30 cellular contexts compared by ENCODE assay signal in genomic region chr1:65844990-65845757, GRCh38.
"Had no signal": no experiment of that assay in that cellular context is flagged by ENCODE, and none has a peak within 500 bp of the region (broad histone marks: within the 10 kb centered on the region; RNA-seq: fewer than 3 reads in every experiment).

No MANE protein-coding gene starts in this region.

- DNase-seq: activated CD4-positive, alpha-beta memory T cell treated with anti-CD3 and anti-CD28 coated beads for 36 hours; activated CD4-positive, alpha-beta T cell treated with anti-CD3 and anti-CD28 coated beads, Interleukin-2, amount 10 ng/mL, durations not matched to agents 24 days and 14 days; activated CD4-positive, CD25-positive, alpha-beta regulatory T cell treated with anti-CD3 and anti-CD28 coated beads, Interleukin-2, amount 50 U/mL, for 72 hours; activated CD8-positive, alpha-beta memory T cell treated with anti-CD3 and anti-CD28 coated beads, Interleukin-2, amount 50 U/mL, for 4 hours; activated effector memory CD4-positive, alpha-beta T cell treated with anti-CD3 and anti-CD28 coated beads, Interleukin-2, amount 50 U/mL, for 16 hours; activated naive CD4-positive, alpha-beta T cell treated with anti-CD3 and anti-CD28 coated beads for 36 hours; activated naive CD8-positive, alpha-beta T cell treated with anti-CD3 and anti-CD28 coated beads, Interleukin-2, amount 10 ng/mL, durations not matched to agents 7 days and 5 days; activated T-cell treated with anti-CD3 and anti-CD28 coated beads, Interleukin-2, amount 50 U/mL, for 1 hour; brain microvascular endothelial cell; effector memory CD8-positive, alpha-beta T cell; islet precursor cell; left cardiac atrium; naive thymus-derived CD8-positive, alpha-beta T cell; nucleus accumbens; psoas muscle; sigmoid colon; small intestine; stimulated activated CD4-positive, alpha-beta T cell treated with anti-CD3 and anti-CD28 coated beads, Interleukin-4, amount 100 ng/mL, for 24 hours; stimulated activated CD8-positive, alpha-beta memory T cell treated with anti-CD3 and anti-CD28 coated beads, Interleukin-4, amount 100 ng/mL, for 48 hours; stimulated activated naive B cell treated with anti-CD40 and anti-IgM and Interleukin-4, amounts not matched to agents 10 μg/mL and 1 μg/mL and 100 μg/mL, for 72 hours; testis; transverse colon; uterus had no signal

- H3K36me3 ChIP-seq: brain microvascular endothelial cell, gastroesophageal sphincter, sigmoid colon, transverse colon, uterus had no signal

- H3K27ac ChIP-seq: brain microvascular endothelial cell, coronary artery, gastroesophageal sphincter, hepatocyte, parathyroid adenoma, psoas muscle, sigmoid colon, testis, transverse colon, uterus had no signal

- H3K9me3 ChIP-seq: testis, transverse colon, uterus had no signal

- H3K27ac Mint-ChIP-seq: activated CD4-positive, alpha-beta memory T cell treated with anti-CD3 and anti-CD28 coated beads for 36 hours; activated CD4-positive, alpha-beta T cell treated with anti-CD3 and anti-CD28 coated beads, Interleukin-2, amount 10 ng/mL, durations not matched to agents 24 days and 14 days; activated naive CD4-positive, alpha-beta T cell treated with anti-CD3 and anti-CD28 coated beads for 36 hours; activated naive CD8-positive, alpha-beta T cell treated with anti-CD3 and anti-CD28 coated beads, Interleukin-2, amount 10 ng/mL, durations not matched to agents 7 days and 5 days; activated T-helper 1 cell treated with anti-CD3 and anti-CD28 coated beads, Interleukin-12 subunit alpha, Interleukin-12 subunit beta, Interleukin-2, Interleukin-4 antibody, amounts not matched to agents 30 ng/mL and 10 ng/mL and 1 ng/mL, durations not matched to agents 14 hours and 24 hours and 36 hours; effector memory CD8-positive, alpha-beta T cell; memory B cell; naive thymus-derived CD8-positive, alpha-beta T cell; stimulated activated naive B cell treated with anti-CD40 and anti-IgM and Interleukin-4, amounts not matched to agents 10 μg/mL and 1 μg/mL and 100 μg/mL, for 72 hours had no signal

- H3K27me3 ChIP-seq: brain microvascular endothelial cell, gastroesophageal sphincter, hepatocyte, sigmoid colon, testis, transverse colon, uterus had no signal

- H3K4me3 Mint-ChIP-seq: activated CD4-positive, alpha-beta memory T cell treated with anti-CD3 and anti-CD28 coated beads for 36 hours; activated CD4-positive, alpha-beta T cell treated with anti-CD3 and anti-CD28 coated beads, Interleukin-2, amount 10 ng/mL, durations not matched to agents 24 days and 14 days; activated naive CD4-positive, alpha-beta T cell treated with anti-CD3 and anti-CD28 coated beads for 36 hours; activated naive CD8-positive, alpha-beta T cell treated with anti-CD3 and anti-CD28 coated beads, Interleukin-2, amount 10 ng/mL, durations not matched to agents 7 days and 5 days; activated T-helper 1 cell treated with anti-CD3 and anti-CD28 coated beads, Interleukin-12 subunit alpha, Interleukin-12 subunit beta, Interleukin-2, Interleukin-4 antibody, amounts not matched to agents 30 ng/mL and 10 ng/mL and 1 ng/mL, durations not matched to agents 14 hours and 24 hours and 36 hours; effector memory CD8-positive, alpha-beta T cell; memory B cell; naive thymus-derived CD8-positive, alpha-beta T cell; neural crest cell; stimulated activated naive B cell treated with anti-CD40 and anti-IgM and Interleukin-4, amounts not matched to agents 10 μg/mL and 1 μg/mL and 100 μg/mL, for 72 hours had no signal

- H3K4me1 ChIP-seq: parathyroid adenoma, psoas muscle, testis, transverse colon, uterus had no signal

- H3K4me3 ChIP-seq: coronary artery, gastroesophageal sphincter, hepatocyte, psoas muscle, sigmoid colon, testis, transverse colon, uterus had no signal

- H3K9me3 Mint-ChIP-seq: activated T-helper 1 cell treated with anti-CD3 and anti-CD28 coated beads, Interleukin-12 subunit alpha, Interleukin-12 subunit beta, Interleukin-2, Interleukin-4 antibody, amounts not matched to agents 30 ng/mL and 10 ng/mL and 1 ng/mL, durations not matched to agents 14 hours and 24 hours and 36 hours had no signal

- H3K27me3 Mint-ChIP-seq: activated CD4-positive, alpha-beta memory T cell treated with anti-CD3 and anti-CD28 coated beads for 36 hours; stimulated activated naive B cell treated with anti-CD40 and anti-IgM and Interleukin-4, amounts not matched to agents 10 μg/mL and 1 μg/mL and 100 μg/mL, for 72 hours had no signal

- H3K4me1 Mint-ChIP-seq: activated CD4-positive, alpha-beta T cell treated with anti-CD3 and anti-CD28 coated beads, Interleukin-2, amount 10 ng/mL, durations not matched to agents 24 days and 14 days; activated naive CD8-positive, alpha-beta T cell treated with anti-CD3 and anti-CD28 coated beads, Interleukin-2, amount 10 ng/mL, durations not matched to agents 7 days and 5 days; memory B cell; naive thymus-derived CD8-positive, alpha-beta T cell; neural crest cell; stimulated activated naive B cell treated with anti-CD40 and anti-IgM and Interleukin-4, amounts not matched to agents 10 μg/mL and 1 μg/mL and 100 μg/mL, for 72 hours had no signal

- ATAC-seq: effector memory CD8-positive, alpha-beta T cell; gastroesophageal sphincter; naive thymus-derived CD8-positive, alpha-beta T cell; psoas muscle; stimulated activated naive B cell treated with anti-CD40 and anti-IgM and Interleukin-4, amounts not matched to agents 10 μg/mL and 1 μg/mL and 100 μg/mL, for 72 hours had no signal

- H3K36me3 Mint-ChIP-seq: activated CD4-positive, alpha-beta memory T cell treated with anti-CD3 and anti-CD28 coated beads for 36 hours; activated naive CD8-positive, alpha-beta T cell treated with anti-CD3 and anti-CD28 coated beads, Interleukin-2, amount 10 ng/mL, durations not matched to agents 7 days and 5 days; memory B cell; stimulated activated naive B cell treated with anti-CD40 and anti-IgM and Interleukin-4, amounts not matched to agents 10 μg/mL and 1 μg/mL and 100 μg/mL, for 72 hours had no signal
